7 cellular contexts compared by ENCODE assay signal in genomic region chr22:24985824-24986214, GRCh38.
A peak's percentile ranks its signal among the peaks of the same experiment; 100 is the strongest.
DNase-seq lines count a peak whose midpoint lies in the region; ATAC-seq and TF ChIP-seq lines count a peak whose summit lies in the region.

No MANE protein-coding gene starts in this region.

- TF ChIP-seq CTCF in cardiac fibroblast (IDR thresholded peaks at IDR 0.05; ENCODE audit: low read depth, low read length): no peak

- peak; percentile 79 for DNase-seq in NCI-H226
- DNase-seq in cardiac fibroblast (ENCODE audit: low read depth in 2 of 2): peak; percentile 96 to 97
- DNase-seq in iris pigment epithelial cell (ENCODE audit: low read depth): peak; percentile 82
- peak; percentile 50 for DNase-seq in superior temporal gyrus (ENCODE audit: extremely low spot score)
- DNase-seq in KBM-7: no peak
- no peak for DNase-seq in AG08395 (ENCODE audit: low spot score)

- no peak for ATAC-seq in HG03442 (IDR thresholded peaks at IDR 0.05; ENCODE audit: unreplicated experiment)

- in situ Hi-C loops in KBM-7 (cut with MboI; ENCODE audit: low pct_unique_long_range_greater_than_20kb, low sequenced_read_pairs): no loop called here

- peak overlapping the region in 1 of 2 donors; percentile 13 for H3K4me3 ChIP-seq in cardiac fibroblast (replicated peaks in 1 of 2; ENCODE audit: low read depth in 2 of 2, low read length in 2 of 2)

Comparison
In these comparisons a context has a peak if more than half of its experiments do, and no peak if none do; other contexts are left out.
1. DNase-seq: peak in NCI-H226 (single experiment), cardiac fibroblast (2 of 2), iris pigment epithelial cell (single experiment) and superior temporal gyrus (single experiment); none in KBM-7 (single experiment) and AG08395 (single experiment).